Comparison of ENCODE assay signal across 8 cellular contexts in the genomic region with DNA sequence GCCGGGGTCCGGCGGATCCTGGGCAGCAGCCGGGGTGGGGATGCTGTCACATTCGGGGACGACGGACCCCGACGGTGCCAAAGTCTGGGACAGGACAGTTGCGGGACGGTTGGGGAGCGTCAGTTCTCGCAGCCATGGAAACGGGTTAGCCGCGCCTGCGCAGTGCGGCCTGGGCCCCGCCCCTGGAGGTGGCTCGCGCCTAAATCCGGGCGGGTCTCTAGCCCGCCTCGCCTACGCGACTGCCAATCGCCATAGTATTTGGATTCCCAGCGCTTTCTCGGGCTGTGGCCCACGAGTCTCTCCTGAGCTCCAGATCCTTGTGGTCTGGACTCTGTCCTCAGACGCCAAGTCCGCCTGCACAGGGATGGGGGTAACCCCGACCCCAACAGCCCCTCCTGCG. TPM values are rescaled to one million over a fixed set of nuclear protein-coding genes. Genes with fewer than 3 reads are reported as not detected.
DNase-seq lines count a peak whose midpoint lies in the region; ATAC-seq and TF ChIP-seq lines count a peak whose summit lies in the region.

A gene (minus strand): TSS at position 147 of the 400 bp plus-strand sequence. CDS start 153 bp downstream, outside the sequence.

- intact Hi-C loops in CD14-positive monocyte (cut with micrococcal nuclease) = loop anchor here in 1 of 2 donors (5.0 kb wide), 1 partner anchor 202 kb away; no protein-coding TSS in a partner anchor
- intact Hi-C loops in dorsolateral prefrontal cortex (cut with DNase I) = loop anchor here (5.0 kb wide), 2 partner anchors 197 to 267 kb away; a partner anchor contains a TSS

- peaks cover 17 to 18% of the 10 kb centered on the region in 2 donors for H3K36me3 Mint-ChIP-seq in CD14-positive monocyte
- H3K36me3 Mint-ChIP-seq in activated CD4-positive, alpha-beta T cell treated with anti-CD3 and anti-CD28 coated beads, Interleukin-2, amount 10 ng/mL, durations not matched to agents 7 days and 5 days (ENCODE audit: low read depth) = peaks cover 20% of the 10 kb centered on the region
- H3K36me3 Mint-ChIP-seq in memory B cell = no peaks in the 10 kb centered on the region

- POLR2A ChIA-PET in activated CD4-positive, alpha-beta T cell treated with anti-CD3 and anti-CD28 coated beads, Interleukin-2, amount 10 ng/mL, durations not matched to agents 7 days and 5 days (lab: Charles Lee) = interaction anchor here (0.6 kb wide), 1 partner anchor 24 kb away, joined by 3 read pairs; no protein-coding TSS in a partner anchor

- ATAC-seq in memory B cell (ENCODE audit: low read depth) (peak; percentile 50), GM19452 (IDR thresholded peaks at IDR 0.05; ENCODE audit: unreplicated experiment) (no peak)

- H3K27me3 ChIP-seq in dorsolateral prefrontal cortex = no peaks in the 10 kb centered on the region

- CTCF ChIA-PET in activated CD4-positive, alpha-beta T cell treated with anti-CD3 and anti-CD28 coated beads, Interleukin-2, amount 10 ng/mL, durations not matched to agents 7 days and 5 days (lab: Charles Lee) = interaction anchor here (0.6 to 7.2 kb wide), 4 partner anchors 8 to 30 kb away, joined by 3 to 76 read pairs (median 6); no protein-coding TSS in a partner anchor

- H3K9me3 Mint-ChIP-seq in CD14-positive monocyte = no peaks in the 10 kb centered on the region
- H3K9me3 Mint-ChIP-seq in activated CD4-positive, alpha-beta T cell treated with anti-CD3 and anti-CD28 coated beads, Interleukin-2, amount 10 ng/mL, durations not matched to agents 7 days and 5 days = no peaks in the 10 kb centered on the region
- no peaks in the 10 kb centered on the region for H3K9me3 Mint-ChIP-seq in memory B cell

- H3K27ac Mint-ChIP-seq in CD14-positive monocyte (peak within 1 kb of the TSS; percentile 70 to 89 (median 82)), memory B cell (no peak within 1 kb of the TSS)
- H3K27ac Mint-ChIP-seq in activated CD4-positive, alpha-beta T cell treated with anti-CD3 and anti-CD28 coated beads, Interleukin-2, amount 10 ng/mL, durations not matched to agents 7 days and 5 days = peak within 1 kb of the TSS; percentile 62

- peak within 1 kb of the TSS in 58 of 59 donors; percentile 11 to 62 (median 46) for H3K4me3 ChIP-seq in dorsolateral prefrontal cortex

- H3K4me3 Mint-ChIP-seq in CD14-positive monocyte (peak within 1 kb of the TSS; percentile 80 to 90), memory B cell (peak within 1 kb of the TSS; percentile 50)
- peak within 1 kb of the TSS; percentile 63 for H3K4me3 Mint-ChIP-seq in activated CD4-positive, alpha-beta T cell treated with anti-CD3 and anti-CD28 coated beads, Interleukin-2, amount 10 ng/mL, durations not matched to agents 7 days and 5 days

- peaks cover 79% of the 10 kb centered on the region for H3K4me1 Mint-ChIP-seq in CD14-positive monocyte
- peaks cover 68% of the 10 kb centered on the region for H3K4me1 Mint-ChIP-seq in activated CD4-positive, alpha-beta T cell treated with anti-CD3 and anti-CD28 coated beads, Interleukin-2, amount 10 ng/mL, durations not matched to agents 7 days and 5 days
- H3K4me1 Mint-ChIP-seq in memory B cell = peaks cover 35% of the 10 kb centered on the region

- no peaks in the 10 kb centered on the region for H3K27me3 Mint-ChIP-seq in CD14-positive monocyte (ENCODE audit: low read depth in 3 of 3)
- no peaks in the 10 kb centered on the region for H3K27me3 Mint-ChIP-seq in activated CD4-positive, alpha-beta T cell treated with anti-CD3 and anti-CD28 coated beads, Interleukin-2, amount 10 ng/mL, durations not matched to agents 7 days and 5 days
- H3K27me3 Mint-ChIP-seq in memory B cell = no peaks in the 10 kb centered on the region

- DNase-seq in CD14-positive monocyte (ENCODE audit: low spot score) (peak; percentile 72), M059J (ENCODE audit: low read depth) (peak; percentile 56), dorsolateral prefrontal cortex (peak in 7 of 10 donors; percentile 41 to 78 (median 56)), memory B cell (ENCODE audit: low spot score in 2 of 2) (peak; percentile 74 to 76), NCI-H2029 (lab: John Stamatoyannopoulos, UW) (no peak)
- DNase-seq in activated CD4-positive, alpha-beta T cell treated with anti-CD3 and anti-CD28 coated beads, Interleukin-2, amount 10 ng/mL, durations not matched to agents 7 days and 5 days = peak; percentile 84
- DNase-seq in stimulated activated CD8-positive, alpha-beta memory T cell treated with anti-CD3 and anti-CD28 coated beads, Interleukin-2, amount 100 ng/mL, for 48 hours (ENCODE audit: low read depth in 2 of 2) = peak; percentile 66 to 68

- TF ChIP-seq CTCF in CD14-positive monocyte (IDR thresholded peaks at IDR 0.05) (no peak), dorsolateral prefrontal cortex (IDR thresholded peaks at IDR 0.05 in 54 of 56, conservative IDR thresholded peaks at IDR 0.05 in 2 of 56; ENCODE audit: low read depth in 1 of 56, partially characterized antibody in 56 of 56) (no peak)

- H3K27ac ChIP-seq in dorsolateral prefrontal cortex = peak within 1 kb of the TSS in 3 of 59 donors; percentile 14 to 38 (median 18)

RNA-seq across cellular contexts. Expression of the gene that starts here (rescaled TPM):
- polyA plus RNA-seq in CD14-positive monocyte = under 1 TPM; 0.12 to 0.19 TPM
- total RNA-seq in M059J (2014; rRNA removed; shearing (Covaris generic)) = 0.37 and 3.2 TPM in 2 replicates
- 1 to 10 TPM; 3.5 to 3.6 TPM for total RNA-seq in activated CD4-positive, alpha-beta T cell treated with anti-CD3 and anti-CD28 coated beads, Interleukin-2, amount 10 ng/mL, durations not matched to agents 7 days and 5 days
- 1 to 10 TPM; 1.1 to 7.6 (median 3.1) TPM for total RNA-seq in dorsolateral prefrontal cortex

Comparison
In these comparisons a context has a peak if more than half of its experiments do, and no peak if none do; other contexts are left out.
1. Peak in DNase-seq in CD14-positive monocyte; RNA of the gene not detected or under 1 TPM.